ENCODE assay signal across 9 cellular contexts in genomic region chr1:155012760-155013602, GRCh38. TPM values are rescaled to one million over a fixed set of nuclear protein-coding genes. Genes with fewer than 3 reads are reported as not detected.
DNase-seq lines count a peak whose midpoint lies in the region; ATAC-seq and TF ChIP-seq lines count a peak whose summit lies in the region.
"Had no signal": no experiment of that assay in that cellular context is flagged by ENCODE, and none has a peak within 500 bp of the region (broad histone marks: within the 10 kb centered on the region; RNA-seq: fewer than 3 reads in every experiment).

No MANE protein-coding gene starts in this region.

- no peak for DNase-seq in CD8-positive, alpha-beta T cell
- DNase-seq in OCI-LY7 (ENCODE audit: low spot score) = no peak
- DNase-seq in trophoblast cell = no peak
- no peak for DNase-seq in germinal center (ENCODE audit: low spot score)
- no peak for DNase-seq in stimulated activated CD4-positive, alpha-beta T cell treated with anti-CD3 and anti-CD28 coated beads, Interleukin-2, amount 100 ng/mL, for 24 hours
- no peak for DNase-seq in NCI-H2171 (lab: John Stamatoyannopoulos, UW)

- H3K4me1 Mint-ChIP-seq in CD8-positive, alpha-beta T cell (ENCODE audit: low read depth) = peaks cover 72% of the 10 kb centered on the region

- no peak overlapping the region for H3K14ac ChIP-seq in trophoblast cell (ENCODE audit: low read length)

- CTCF ChIA-PET in CD8-positive, alpha-beta T cell (lab: Charles Lee) = interaction anchor here (0.8 to 14.0 kb wide), 6 partner anchors 17 to 343 kb away, joined by 3 to 178 read pairs (median 57); partner anchors contain the start of genes CKS1B, FLAD1, LENEP and PBXIP1
- CTCF ChIA-PET in OCI-LY7 (lab: Charles Lee; ENCODE audit: unreplicated experiment) = no interaction called here

- H3K23ac ChIP-seq in trophoblast cell (ENCODE audit: low read length) = no peak overlapping the region

- no peak overlapping the region for H2BK5ac ChIP-seq in trophoblast cell (ENCODE audit: low read depth, low read length, poor library complexity)

- no peak overlapping the region for H2BK12ac ChIP-seq in trophoblast cell (ENCODE audit: low read length)

- H3K9me3 ChIP-seq in CD8-positive, alpha-beta T cell (ENCODE audit: low read length) = no peaks in the 10 kb centered on the region
- H3K9me3 ChIP-seq in OCI-LY7 (ENCODE audit: low read length) (no peaks in the 10 kb centered on the region), duodenal mucosa (ENCODE audit: control insufficient read depth in 1 of 2, low read length in 2 of 2) (no peaks in the 10 kb centered on the region), trophoblast cell (ENCODE audit: insufficient read depth, low read depth, low read length) (peaks cover 1% of the 10 kb centered on the region)

- no peak overlapping the region for H3K4ac ChIP-seq in trophoblast cell (ENCODE audit: low read depth, low read length)

- H4K12ac ChIP-seq in trophoblast cell (ENCODE audit: low read depth, low read length) = no peak overlapping the region

- no peak for ATAC-seq in CD8-positive, alpha-beta T cell
- no peak for ATAC-seq in GM18873 (IDR thresholded peaks at IDR 0.05; ENCODE audit: low FRiP score, unreplicated experiment)

- H3K9me3 Mint-ChIP-seq in CD8-positive, alpha-beta T cell = no peaks in the 10 kb centered on the region
- H3K9me3 Mint-ChIP-seq: nephron had no signal

- H3K4me2 ChIP-seq in OCI-LY7 (ENCODE audit: low read length) (peak overlapping the region; percentile 62), trophoblast cell (ENCODE audit: low read length) (no peak overlapping the region)

- H2AK5ac ChIP-seq in trophoblast cell (ENCODE audit: low read length) = no peak overlapping the region

- H4K91ac ChIP-seq in trophoblast cell (ENCODE audit: low read depth, low read length) = no peak overlapping the region

- no TSS peak for BruUV-seq in OCI-LY7 (replicated peaks; lab: Mats Ljungman, UMichigan)

- intact Hi-C loops in CD8-positive, alpha-beta T cell (cut with DNase I, micrococcal nuclease) = no loop called here
- intact Hi-C loops in OCI-LY7 (cut with micrococcal nuclease; ENCODE audit: unreplicated experiment) = no loop called here

- H3K9ac ChIP-seq in duodenal mucosa (ENCODE audit: low read depth in 1 of 2, low read length in 2 of 2) = peak overlapping the region; percentile 34 to 60
- no peak overlapping the region for H3K9ac ChIP-seq in trophoblast cell (ENCODE audit: low read length)

- no peaks in the 10 kb centered on the region for H3K9me2 ChIP-seq in OCI-LY7 (ENCODE audit: insufficient read depth, low read length)

- H3K79me2 ChIP-seq in OCI-LY7 (ENCODE audit: insufficient read depth, low read depth, low read length) = no peaks in the 10 kb centered on the region
- H3K79me2 ChIP-seq in trophoblast cell (ENCODE audit: control insufficient read depth, insufficient read depth, low read length, poor library complexity) = peaks cover 3% of the 10 kb centered on the region

- no peak overlapping the region for H2BK120ac ChIP-seq in trophoblast cell (ENCODE audit: insufficient read depth, low read length, poor library complexity)

- no peak for TF ChIP-seq CTCF in CD8-positive, alpha-beta T cell (IDR thresholded peaks at IDR 0.05)
- no peak for TF ChIP-seq CTCF in OCI-LY7 (conservative IDR thresholded peaks at IDR 0.05; ENCODE audit: low read length)

- H3K27ac ChIP-seq in CD8-positive, alpha-beta T cell (ENCODE audit: low read depth, low read length) = no peak overlapping the region
- H3K27ac ChIP-seq in OCI-LY7 (ENCODE audit: low read depth, low read length, poor library complexity, severe bottlenecking) (peak overlapping the region; percentile 58), duodenal mucosa (ENCODE audit: low read depth, low read length) (peak overlapping the region; percentile 69), trophoblast cell (ENCODE audit: low read depth, low read length) (no peak overlapping the region)

- H4K20me1 ChIP-seq in OCI-LY7 (ENCODE audit: insufficient read depth, low read length) = no peaks in the 10 kb centered on the region

- no peak overlapping the region for H4K8ac ChIP-seq in trophoblast cell (ENCODE audit: low read depth, low read length)

- H3K4me3 Mint-ChIP-seq in CD8-positive, alpha-beta T cell = peak overlapping the region; percentile 19
- H3K4me3 Mint-ChIP-seq: nephron had no signal

- peaks cover 94% of the 10 kb centered on the region for H3K4me1 ChIP-seq in CD8-positive, alpha-beta T cell (ENCODE audit: insufficient read depth, low read length)
- H3K4me1 ChIP-seq in OCI-LY7 (ENCODE audit: insufficient read depth, low read length, poor library complexity, severe bottlenecking) (peaks cover 81% of the 10 kb centered on the region), duodenal mucosa (ENCODE audit: control insufficient read depth in 1 of 2, insufficient read depth in 2 of 2, low read length in 2 of 2) (peaks cover 77 to 88% of the 10 kb centered on the region in 2 donors), trophoblast cell (ENCODE audit: control insufficient read depth in 1 of 2, insufficient read depth in 2 of 2, low read length in 2 of 2) (peaks cover 16 to 24% of the 10 kb centered on the region in 2 experiments)

- H3K18ac ChIP-seq in trophoblast cell (ENCODE audit: low read length) = peak overlapping the region; percentile 29

- no peak overlapping the region for H3K27ac Mint-ChIP-seq in CD8-positive, alpha-beta T cell

- WGBS in trophoblast cell (ENCODE audit: extremely low coverage, insufficient coverage, insufficient read length) = no CpG with 5 or more reads among the region's 3 CpGs

- H3K27me3 ChIP-seq in CD8-positive, alpha-beta T cell (ENCODE audit: insufficient read depth, low read length) = no peaks in the 10 kb centered on the region
- H3K27me3 ChIP-seq in duodenal mucosa (ENCODE audit: control insufficient read depth in 1 of 2, insufficient read depth in 2 of 2, low read length in 2 of 2) (no peaks in the 10 kb centered on the region), trophoblast cell (ENCODE audit: insufficient read depth, low read length) (no peaks in the 10 kb centered on the region)

- POLR2A ChIA-PET in CD8-positive, alpha-beta T cell (lab: Charles Lee) = interaction anchor here (1.0 to 1.9 kb wide), 4 partner anchors 9 to 52 kb away, joined by 5 to 9 read pairs (median 6); partner anchors contain the start of genes FLAD1, PYGO2 and ZBTB7B
- POLR2A ChIA-PET in OCI-LY7 (lab: Charles Lee) = interaction anchor here (0.7 to 1.2 kb wide), 4 partner anchors 10 to 46 kb away, joined by 3 to 4 read pairs (median 4); no protein-coding TSS in a partner anchor

- no peak overlapping the region for H3K4me3 ChIP-seq in CD8-positive, alpha-beta T cell (ENCODE audit: low read depth, low read length)
- H3K4me3 ChIP-seq in OCI-LY7 (ENCODE audit: low read depth, low read length, poor library complexity, severe bottlenecking) (no peak overlapping the region), duodenal mucosa (ENCODE audit: low read depth in 1 of 2, low read length in 2 of 2) (peak overlapping the region; percentile 46 to 48), trophoblast cell (ENCODE audit: low read depth, low read length) (no peak overlapping the region)

- no peaks in the 10 kb centered on the region for H3K36me3 ChIP-seq in CD8-positive, alpha-beta T cell (ENCODE audit: insufficient read depth, low read length)
- H3K36me3 ChIP-seq in OCI-LY7 (ENCODE audit: insufficient read depth, low read length) = peaks cover 22% of the 10 kb centered on the region; the same call in 1 of the 2 replicates
- H3K36me3 ChIP-seq in duodenal mucosa (ENCODE audit: control insufficient read depth in 1 of 2, insufficient read depth in 2 of 2, low read length in 2 of 2) = peaks cover 29 to 32% of the 10 kb centered on the region in 2 donors
- peaks cover 31 to 32% of the 10 kb centered on the region in 2 experiments for H3K36me3 ChIP-seq in trophoblast cell (ENCODE audit: control insufficient read depth in 1 of 2, insufficient read depth in 2 of 2, low read length in 2 of 2)

- no peaks in the 10 kb centered on the region for H3K27me3 Mint-ChIP-seq in CD8-positive, alpha-beta T cell (ENCODE audit: low read depth)

- H2AFZ ChIP-seq in OCI-LY7 (ENCODE audit: low read length) (no peak overlapping the region), trophoblast cell (ENCODE audit: insufficient read depth, low read length, poor library complexity) (no peak overlapping the region)

- H3K79me1 ChIP-seq in trophoblast cell (ENCODE audit: low read length) = peaks cover 14% of the 10 kb centered on the region

- no peaks in the 10 kb centered on the region for H3K36me3 Mint-ChIP-seq in CD8-positive, alpha-beta T cell

RNA-seq across cellular contexts. Expression of gene ZBTB7B, which starts 10.4 kb away (rescaled TPM):
- 1 to 10 TPM; 6.9 to 7.1 TPM for total RNA-seq in CD8-positive, alpha-beta T cell
- 14.2 and 16.3 TPM in 2 replicates for total RNA-seq in OCI-LY7 (2014; rRNA removed; shearing (Covaris generic))
- total RNA-seq in OCI-LY7 (2022) = 22.2 and 23.2 TPM in 2 replicates
- polyA plus RNA-seq in trophoblast cell (2013) = 39.8 and 42.9 TPM in 2 replicates

RNA-seq across cellular contexts. Expression of gene LENEP, which starts 19.6 kb away (rescaled TPM):
- total RNA-seq in CD8-positive, alpha-beta T cell = not detected
- total RNA-seq in OCI-LY7 (2014; rRNA removed; shearing (Covaris generic)) = 0.95 and 2.3 TPM in 2 replicates
- 0.78 and 1.5 TPM in 2 replicates for total RNA-seq in OCI-LY7 (2022)
- not detected in 2 replicates for polyA plus RNA-seq in trophoblast cell (2013)

RNA-seq across cellular contexts. Expression of gene DCST2, which starts 20.6 kb away (rescaled TPM):
- under 1 TPM; 0.52 to 0.61 TPM for total RNA-seq in CD8-positive, alpha-beta T cell
- 0.85 and 1.7 TPM in 2 replicates for total RNA-seq in OCI-LY7 (2014; rRNA removed; shearing (Covaris generic))
- 2.0 and 3.9 TPM in 2 replicates for total RNA-seq in OCI-LY7 (2022)
- polyA plus RNA-seq in trophoblast cell (2013) = 0.55 and 0.56 TPM in 2 replicates

RNA-seq across cellular contexts. Expression of gene DCST1, which starts 20.6 kb away (rescaled TPM):
- total RNA-seq in CD8-positive, alpha-beta T cell = under 1 TPM in 1 of 2 experiments, not detected in 1; 0.30 TPM
- not detected in 2 replicates for total RNA-seq in OCI-LY7 (2014; rRNA removed; shearing (Covaris generic))
- not detected in 2 replicates for total RNA-seq in OCI-LY7 (2022)
- 0.22 and 0.26 TPM in 2 replicates for polyA plus RNA-seq in trophoblast cell (2013)

RNA-seq across cellular contexts. Expression of gene FLAD1, which starts 29.8 kb away (rescaled TPM):
- 10 to 100 TPM; 17.4 to 19.0 TPM for total RNA-seq in CD8-positive, alpha-beta T cell
- total RNA-seq in OCI-LY7 (2014; rRNA removed; shearing (Covaris generic)) = 52.7 and 55.7 TPM in 2 replicates
- total RNA-seq in OCI-LY7 (2022) = 57.0 and 57.9 TPM in 2 replicates
- polyA plus RNA-seq in trophoblast cell (2013) = 27.3 and 32.2 TPM in 2 replicates

Comparison
In these comparisons a context has a peak if more than half of its experiments do, and no peak if none do; other contexts are left out.
1. H3K27ac ChIP-seq: peak in OCI-LY7 (single experiment) and duodenal mucosa (single experiment); none in CD8-positive, alpha-beta T cell (single experiment) and trophoblast cell (single experiment).
2. H3K4me3 ChIP-seq: peak in duodenal mucosa (2 of 2); none in CD8-positive, alpha-beta T cell (single experiment), OCI-LY7 (single experiment) and trophoblast cell (single experiment).